In genomic region chr3:94272030-94272429, GRCh38 we compare ENCODE assay signal across 25 cellular contexts.
A peak's percentile ranks its signal among the peaks of the same experiment; 100 is the strongest.
DNase-seq lines count a peak whose midpoint lies in the region; ATAC-seq, FAIRE-seq and TF ChIP-seq lines count a peak whose summit lies in the region.
"Had no signal": no experiment of that assay in that cellular context is flagged by ENCODE, and none has a peak within 500 bp of the region (broad histone marks: within the 10 kb centered on the region; RNA-seq: fewer than 3 reads in every experiment).

No MANE protein-coding gene starts in this region.

- no peaks in the 10 kb centered on the region for H3F3A ChIP-seq in PC-3 (ENCODE audit: low read length, unreplicated experiment)

- H3K27me3 ChIP-seq in PC-3 (ENCODE audit: low read length) (0 out of 2 replicates have a peak, but pooled peaks cover 4% of the 10 kb centered on the region), ovary (no peaks in the 10 kb centered on the region)

- no peak for TF ChIP-seq EP300 in ovary (IDR thresholded peaks at IDR 0.05)

- no peaks in the 10 kb centered on the region for H3K4me1 ChIP-seq in PC-3 (ENCODE audit: insufficient read depth, low read length)
- H3K4me1 ChIP-seq in ovary (ENCODE audit: insufficient read depth): no peaks in the 10 kb centered on the region
- H3K4me1 ChIP-seq: A549 had no signal

- H3K4me3 ChIP-seq in PC-3 (ENCODE audit: low read length) (no peak overlapping the region), choroid plexus epithelial cell (ENCODE audit: low read depth, low read length) (no peak overlapping the region), ovary (no peak overlapping the region)
- H3K4me3 ChIP-seq: A549, GM12878, GM23338 had no signal

- no peaks in the 10 kb centered on the region for H3K79me2 ChIP-seq in PC-3 (ENCODE audit: low read length)

- H3K36me3 ChIP-seq in PC-3 (ENCODE audit: low read depth, low read length): no peaks in the 10 kb centered on the region
- no peaks in the 10 kb centered on the region for H3K36me3 ChIP-seq in ovary

- DNase-seq in H54 (ENCODE audit: insufficient read length, low spot score) (no peak), PC-3 (no peak), choroid plexus epithelial cell (ENCODE audit: low read depth) (peak; percentile 6), renal cortical epithelial cell (ENCODE audit: low read depth) (peak; percentile 36), ovary (no peak), COLO668 (lab: John Stamatoyannopoulos, UW; ENCODE audit: unreplicated experiment) (no peak), middle frontal gyrus (ENCODE audit: extremely low spot score, low spot score) (no peak), CD14-positive monocyte (ENCODE audit: low spot score) (no peak)
- DNase-seq: AML-193; Calu3; CD4-positive, alpha-beta memory T cell; DMS53; DND-41; EL; H7; HFFc6 had no signal

- H3K9ac ChIP-seq in PC-3 (ENCODE audit: low read length): no peak overlapping the region

- H3K27ac Mint-ChIP-seq in CD14-positive monocyte: no peak overlapping the region
- H3K27ac Mint-ChIP-seq: CD4-positive, alpha-beta memory T cell; GM23338; HFFc6; IgD-negative memory B cell had no signal

- H4K20me1 ChIP-seq in PC-3 (ENCODE audit: low read length): no peaks in the 10 kb centered on the region

- H3K4me3 Mint-ChIP-seq in CD14-positive monocyte: no peak overlapping the region
- H3K4me3 Mint-ChIP-seq: CD4-positive, alpha-beta memory T cell; GM23338; HFFc6; IgD-negative memory B cell had no signal

- H3K27me3 Mint-ChIP-seq in CD14-positive monocyte (ENCODE audit: low read depth in 3 of 3): no peaks in the 10 kb centered on the region
- H3K27me3 Mint-ChIP-seq: CD4-positive, alpha-beta memory T cell had no signal

- H3K4me2 ChIP-seq in PC-3 (ENCODE audit: low read length): no peak overlapping the region
- H3K4me2 ChIP-seq: A549, GM23338 had no signal

- no TSS peak for BruUV-seq in PC-3 (replicated peaks; lab: Mats Ljungman, UMichigan)

- TF ChIP-seq POLR2A in H54 (IDR thresholded peaks at IDR 0.05; ENCODE audit: low read depth, low read length) (no peak), ovary (IDR thresholded peaks at IDR 0.05) (no peak)

- no peaks in the 10 kb centered on the region for H3K9me2 ChIP-seq in PC-3 (replicated peaks; ENCODE audit: low read length)

- ATAC-seq in PC-3: peak; percentile 93
- ATAC-seq: A549, GM12878, GM23338, HCT116 had no signal

- peaks cover 0 to 5% (median 2%) of the 10 kb centered on the region in 7 donors for H3K9me3 Mint-ChIP-seq in CD14-positive monocyte
- H3K9me3 Mint-ChIP-seq: GM23338, HFFc6, IgD-negative memory B cell had no signal

- no peak overlapping the region for H3K27ac ChIP-seq in PC-3 (ENCODE audit: low read length)
- H3K27ac ChIP-seq in ovary: no peak overlapping the region
- H3K27ac ChIP-seq: 22Rv1, A549, C4-2B, HL-60 had no signal

- H3K4me1 Mint-ChIP-seq in CD14-positive monocyte: no peaks in the 10 kb centered on the region
- H3K4me1 Mint-ChIP-seq: CD4-positive, alpha-beta memory T cell; GM23338; IgD-negative memory B cell had no signal

- CTCF ChIA-PET in PC-3 (lab: Charles Lee): no interaction called here

- intact Hi-C loops in PC-3 (cut with micrococcal nuclease): no loop called here
- intact Hi-C loops in ovary (cut with DNase I): no loop called here
- intact Hi-C loops in CD14-positive monocyte (cut with micrococcal nuclease): no loop called here

- H2AFZ ChIP-seq in PC-3 (ENCODE audit: low read length): no peak overlapping the region
- H2AFZ ChIP-seq: GM23338 had no signal

- TF ChIP-seq CTCF in PC-3 (conservative IDR thresholded peaks at IDR 0.05; ENCODE audit: low read depth, low read length) (no peak), choroid plexus epithelial cell (conservative IDR thresholded peaks at IDR 0.05; ENCODE audit: low read depth, low read length) (no peak), ovary (IDR thresholded peaks at IDR 0.05) (no peak), CD14-positive monocyte (IDR thresholded peaks at IDR 0.05) (no peak)

- FAIRE-seq in H54 (lab: Jason Lieb, UNC): peak; percentile 11
- FAIRE-seq: A549, GM12878, HTR-8/SVneo had no signal

- WGBS in ovary, 3 donors: 71 to 88% (median 79%) methylated on average over 1 of the region's 1 CpG

- no peaks in the 10 kb centered on the region for H3K36me3 Mint-ChIP-seq in CD14-positive monocyte
- H3K36me3 Mint-ChIP-seq: CD4-positive, alpha-beta memory T cell; IgD-negative memory B cell had no signal

- POLR2A ChIA-PET in PC-3 (lab: Charles Lee; ENCODE audit: unreplicated experiment): no interaction called here

- H3K9me3 ChIP-seq in PC-3 (ENCODE audit: low read length) (no peaks in the 10 kb centered on the region), ovary (no peaks in the 10 kb centered on the region)
- H3K9me3 ChIP-seq: A549 had no signal

Comparison
In these comparisons a context has a peak if more than half of its experiments do, and no peak if none do; other contexts are left out.
1. DNase-seq: peak in choroid plexus epithelial cell (single experiment) and renal cortical epithelial cell (single experiment); none in H54 (single experiment), PC-3 (single experiment), ovary (0 of 5), COLO668 (single experiment), middle frontal gyrus (single experiment) and CD14-positive monocyte (single experiment).